20 cellular contexts compared by ENCODE assay signal in genomic region chr2:10342245-10342951, GRCh38. TPM values are rescaled to one million over a fixed set of nuclear protein-coding genes. Genes with fewer than 3 reads are reported as not detected.
A peak's percentile ranks its signal among the peaks of the same experiment; 100 is the strongest.
DNase-seq lines count a peak whose midpoint lies in the region; ATAC-seq and TF ChIP-seq lines count a peak whose summit lies in the region.
"Had no signal": no experiment of that assay in that cellular context is flagged by ENCODE, and none has a peak within 500 bp of the region (broad histone marks: within the 10 kb centered on the region; RNA-seq: fewer than 3 reads in every experiment).

No MANE protein-coding gene starts in this region.

- H3K36me3 Mint-ChIP-seq in activated naive CD8-positive, alpha-beta T cell treated with anti-CD3 and anti-CD28 coated beads, Interleukin-2, amount 50 U/mL, for 24 hours (ENCODE audit: low read depth): peaks cover 7% of the 10 kb centered on the region
- peaks cover 15% of the 10 kb centered on the region for H3K36me3 Mint-ChIP-seq in activated naive CD8-positive, alpha-beta T cell treated with anti-CD3 and anti-CD28 coated beads for 36 hours
- no peaks in the 10 kb centered on the region for H3K36me3 Mint-ChIP-seq in chondrocyte (ENCODE audit: low read depth)
- H3K36me3 Mint-ChIP-seq in MCF 10A (ENCODE audit: insufficient read depth, unreplicated experiment): peaks cover 7% of the 10 kb centered on the region
- H3K36me3 Mint-ChIP-seq: natural killer cell had no signal

- no peak overlapping the region for H3K9ac ChIP-seq in neuronal stem cell (ENCODE audit: low read depth, low read length, poor library complexity)
- H3K9ac ChIP-seq: parathyroid adenoma had no signal

- no peak for ATAC-seq in activated naive CD8-positive, alpha-beta T cell treated with anti-CD3 and anti-CD28 coated beads, Interleukin-2, amount 50 U/mL, for 24 hours
- ATAC-seq in upper lobe of right lung: peak; percentile 88
- ATAC-seq: HCT116, natural killer cell had no signal

- no peaks in the 10 kb centered on the region for H3K27me3 ChIP-seq in neuronal stem cell (ENCODE audit: control insufficient read depth in 3 of 3, insufficient read depth in 3 of 3, low read depth in 1 of 3, low read length in 3 of 3)
- H3K27me3 ChIP-seq in upper lobe of right lung: no peaks in the 10 kb centered on the region
- no peaks in the 10 kb centered on the region for H3K27me3 ChIP-seq in transverse colon
- H3K27me3 ChIP-seq: brain microvascular endothelial cell had no signal

- POLR2A ChIA-PET in MCF 10A (lab: Yijun Ruan, JAX): no interaction called here

- no peak overlapping the region for H3K14ac ChIP-seq in neuronal stem cell (ENCODE audit: low read length)

- no peaks in the 10 kb centered on the region for H3K27me3 Mint-ChIP-seq in activated naive CD8-positive, alpha-beta T cell treated with anti-CD3 and anti-CD28 coated beads, Interleukin-2, amount 50 U/mL, for 24 hours
- no peaks in the 10 kb centered on the region for H3K27me3 Mint-ChIP-seq in activated naive CD8-positive, alpha-beta T cell treated with anti-CD3 and anti-CD28 coated beads for 36 hours
- H3K27me3 Mint-ChIP-seq in chondrocyte (ENCODE audit: low read depth) (no peaks in the 10 kb centered on the region), MCF 10A (ENCODE audit: insufficient read depth, unreplicated experiment) (no peaks in the 10 kb centered on the region)
- H3K27me3 Mint-ChIP-seq: activated CD4-positive, alpha-beta T cell treated with anti-CD3 and anti-CD28 coated beads, Interleukin-2, amount 10 ng/mL, durations not matched to agents 7 days and 5 days; stimulated activated naive CD8-positive, alpha-beta T cell treated with anti-CD3 and anti-CD28 coated beads, Interleukin-15, Interleukin-2, amounts not matched to agents 100 ng/mL and 50 ng/mL, for 24 hours had no signal

- peaks cover 80% of the 10 kb centered on the region for H3K4me1 Mint-ChIP-seq in activated naive CD8-positive, alpha-beta T cell treated with anti-CD3 and anti-CD28 coated beads, Interleukin-2, amount 50 U/mL, for 24 hours
- H3K4me1 Mint-ChIP-seq in activated naive CD8-positive, alpha-beta T cell treated with anti-CD3 and anti-CD28 coated beads for 36 hours: peaks cover 59% of the 10 kb centered on the region
- peaks cover 36% of the 10 kb centered on the region for H3K4me1 Mint-ChIP-seq in chondrocyte (ENCODE audit: low read depth)
- peaks cover 41% of the 10 kb centered on the region for H3K4me1 Mint-ChIP-seq in MCF 10A (ENCODE audit: insufficient read depth, unreplicated experiment)

- no peak overlapping the region for H2BK5ac ChIP-seq in neuronal stem cell (ENCODE audit: low read length)

- peak overlapping the region; percentile 14 for H3K27ac Mint-ChIP-seq in activated naive CD8-positive, alpha-beta T cell treated with anti-CD3 and anti-CD28 coated beads, Interleukin-2, amount 50 U/mL, for 24 hours
- no peak overlapping the region for H3K27ac Mint-ChIP-seq in activated naive CD8-positive, alpha-beta T cell treated with anti-CD3 and anti-CD28 coated beads for 36 hours
- peak overlapping the region; percentile 70 for H3K27ac Mint-ChIP-seq in chondrocyte (ENCODE audit: unreplicated experiment)
- H3K27ac Mint-ChIP-seq in MCF 10A (ENCODE audit: low read depth, unreplicated experiment): no peak overlapping the region
- H3K27ac Mint-ChIP-seq: activated CD4-positive, alpha-beta T cell treated with anti-CD3 and anti-CD28 coated beads, Interleukin-2, amount 10 ng/mL, durations not matched to agents 7 days and 5 days; natural killer cell had no signal

- no peaks in the 10 kb centered on the region for H3K36me3 ChIP-seq in neuronal stem cell (replicated peaks in 1 of 2; ENCODE audit: control insufficient read depth in 2 of 2, insufficient read depth in 2 of 2, low read length in 2 of 2)
- H3K36me3 ChIP-seq in upper lobe of right lung: no peaks in the 10 kb centered on the region
- H3K36me3 ChIP-seq in transverse colon: no peaks in the 10 kb centered on the region
- H3K36me3 ChIP-seq: brain microvascular endothelial cell had no signal

- H2BK15ac ChIP-seq in neuronal stem cell (ENCODE audit: low read length): peak overlapping the region; percentile 14

- no peak for TF ChIP-seq POLR2A in transverse colon (IDR thresholded peaks at IDR 0.05)

- H2BK12ac ChIP-seq in neuronal stem cell (ENCODE audit: low read length): peak overlapping the region; percentile 44

- H3K4me3 ChIP-seq in neuronal stem cell (ENCODE audit: low read length in 2 of 2) (no peak overlapping the region), upper lobe of right lung (no peak overlapping the region), transverse colon (no peak overlapping the region)
- H3K4me3 ChIP-seq: skin epidermis had no signal

- H3K79me1 ChIP-seq in neuronal stem cell (ENCODE audit: low read depth, low read length): no peaks in the 10 kb centered on the region

- H2AK5ac ChIP-seq in neuronal stem cell (ENCODE audit: low read depth, low read length): peak overlapping the region; percentile 48

- in situ Hi-C loops in transverse colon (cut with MboI; ENCODE audit: low pct_ligation_motif_present in 1 of 4, low pct_unique_long_range_greater_than_20kb in 1 of 4, low sequenced_read_pairs in 3 of 4): no loop called here

- H3K27ac ChIP-seq in neuronal stem cell (replicated peaks; ENCODE audit: low read length) (no peak overlapping the region), upper lobe of right lung (peak overlapping the region; percentile 37), transverse colon (no peak overlapping the region)
- H3K27ac ChIP-seq: brain microvascular endothelial cell, parathyroid adenoma, skin epidermis had no signal

- H2AFZ ChIP-seq in neuronal stem cell (ENCODE audit: low read length): no peak overlapping the region
- H2AFZ ChIP-seq: parathyroid adenoma had no signal

- H3K4ac ChIP-seq in neuronal stem cell (ENCODE audit: low read length): no peak overlapping the region

- WGBS in neuronal stem cell (ENCODE audit: extremely low coverage in 2 of 2, insufficient read length in 2 of 2, insufficient replicate concordance in 1 of 2), 2 donors: no CpG with 5 or more reads among the region's 18 CpGs
- 90% methylated on average over 18 of the region's 18 CpGs; no CpG with 5 or more reads in 1 of the 2 donors for WGBS in transverse colon (ENCODE audit: low coverage in 1 of 2), 2 donors

- no peak overlapping the region for H4K8ac ChIP-seq in neuronal stem cell (ENCODE audit: low read depth, low read length)

- H3K4me2 ChIP-seq in neuronal stem cell (ENCODE audit: insufficient read depth, low read length, poor library complexity, severe bottlenecking): no peak overlapping the region

- H3K4me3 Mint-ChIP-seq in activated naive CD8-positive, alpha-beta T cell treated with anti-CD3 and anti-CD28 coated beads, Interleukin-2, amount 50 U/mL, for 24 hours: no peak overlapping the region
- H3K4me3 Mint-ChIP-seq in activated naive CD8-positive, alpha-beta T cell treated with anti-CD3 and anti-CD28 coated beads for 36 hours: no peak overlapping the region
- H3K4me3 Mint-ChIP-seq in chondrocyte (ENCODE audit: unreplicated experiment): no peak overlapping the region
- no peak overlapping the region for H3K4me3 Mint-ChIP-seq in MCF 10A (ENCODE audit: unreplicated experiment)
- H3K4me3 Mint-ChIP-seq: activated CD4-positive, alpha-beta T cell treated with anti-CD3 and anti-CD28 coated beads, Interleukin-2, amount 10 ng/mL, durations not matched to agents 7 days and 5 days; natural killer cell; stimulated activated naive CD8-positive, alpha-beta T cell treated with anti-CD3 and anti-CD28 coated beads, Interleukin-15, Interleukin-2, amounts not matched to agents 100 ng/mL and 50 ng/mL, for 24 hours had no signal

- TF ChIP-seq CTCF in chondrocyte (IDR thresholded peaks at IDR 0.05) (no peak), upper lobe of right lung (IDR thresholded peaks at IDR 0.05) (no peak), MCF 10A (IDR thresholded peaks at IDR 0.05; ENCODE audit: unreplicated experiment) (no peak), transverse colon (IDR thresholded peaks at IDR 0.05) (no peak)

- no peaks in the 10 kb centered on the region for H3K9me3 Mint-ChIP-seq in activated naive CD8-positive, alpha-beta T cell treated with anti-CD3 and anti-CD28 coated beads, Interleukin-2, amount 50 U/mL, for 24 hours
- H3K9me3 Mint-ChIP-seq in activated naive CD8-positive, alpha-beta T cell treated with anti-CD3 and anti-CD28 coated beads for 36 hours: no peaks in the 10 kb centered on the region
- H3K9me3 Mint-ChIP-seq in chondrocyte (ENCODE audit: low read depth): no peaks in the 10 kb centered on the region
- no peaks in the 10 kb centered on the region for H3K9me3 Mint-ChIP-seq in MCF 10A (ENCODE audit: unreplicated experiment)
- H3K9me3 Mint-ChIP-seq: activated CD4-positive, alpha-beta T cell treated with anti-CD3 and anti-CD28 coated beads, Interleukin-2, amount 10 ng/mL, durations not matched to agents 7 days and 5 days; natural killer cell; stimulated activated naive CD8-positive, alpha-beta T cell treated with anti-CD3 and anti-CD28 coated beads, Interleukin-15, Interleukin-2, amounts not matched to agents 100 ng/mL and 50 ng/mL, for 24 hours had no signal

- TF ChIP-seq EP300 in transverse colon (IDR thresholded peaks at IDR 0.05; ENCODE audit: low read depth): no peak

- H4K91ac ChIP-seq in neuronal stem cell (ENCODE audit: low read depth, low read length, poor library complexity): no peak overlapping the region

- H3K18ac ChIP-seq in neuronal stem cell (ENCODE audit: low read length): peak overlapping the region; percentile 46

- no peak overlapping the region for H2BK120ac ChIP-seq in neuronal stem cell (ENCODE audit: low read depth, low read length)

- BruUV-seq in MCF 10A (replicated peaks; lab: Mats Ljungman, UMichigan): no TSS peak

- intact Hi-C loops in upper lobe of right lung (cut with DNase I): no loop called here
- intact Hi-C loops in MCF 10A (cut with micrococcal nuclease): no loop called here
- intact Hi-C loops in transverse colon (cut with DNase I; ENCODE audit: low total_unique reads): no loop called here

- peak overlapping the region; percentile 46 for H3K23ac ChIP-seq in neuronal stem cell (ENCODE audit: low read depth, low read length, poor library complexity)

- CTCF ChIA-PET in MCF 10A (lab: Yijun Ruan, JAX): interaction anchor here (0.9 to 1.7 kb wide), 2 partner anchors 10 to 67 kb away, joined by 4 to 5 read pairs; no protein-coding TSS in a partner anchor

- DNase-seq in activated naive CD8-positive, alpha-beta T cell treated with anti-CD3 and anti-CD28 coated beads, Interleukin-2, amount 50 U/mL, for 24 hours: no peak
- no peak for DNase-seq in activated naive CD8-positive, alpha-beta T cell treated with anti-CD3 and anti-CD28 coated beads for 36 hours
- DNase-seq in chondrocyte (ENCODE audit: low spot score) (peak; percentile 78), neuronal stem cell (ENCODE audit: low spot score) (no peak), upper lobe of right lung (peak; percentile 79), NCI-H748 treated with DMSO at 0.1 percent for 48 hours (lab: John Stamatoyannopoulos, UW) (no peak), MCF 10A (ENCODE audit: unreplicated experiment) (no peak), transverse colon (no peak)
- DNase-seq: activated CD4-positive, alpha-beta T cell treated with anti-CD3 and anti-CD28 coated beads, Interleukin-2, amount 10 ng/mL, durations not matched to agents 7 days and 5 days; brain microvascular endothelial cell; mesendoderm; natural killer cell; NCI-H1436 treated with DMSO at 0.1 percent for 48 hours; NCI-H82; SHP77; stimulated activated CD4-positive, alpha-beta T cell treated with anti-CD3 and anti-CD28 coated beads, Interleukin-4, amount 100 ng/mL, for 1 hour had no signal

- H3K9me3 ChIP-seq in neuronal stem cell (replicated peaks in 1 of 2; ENCODE audit: control insufficient read depth in 2 of 2, insufficient read depth in 1 of 2, low read depth in 1 of 2, low read length in 2 of 2): no peaks in the 10 kb centered on the region
- H3K9me3 ChIP-seq in upper lobe of right lung: no peaks in the 10 kb centered on the region
- H3K9me3 ChIP-seq in transverse colon: no peaks in the 10 kb centered on the region

- H3K4me1 ChIP-seq in neuronal stem cell (ENCODE audit: control insufficient read depth in 2 of 2, insufficient read depth in 1 of 2, low read depth in 1 of 2, low read length in 2 of 2) (peaks cover 12 to 13% of the 10 kb centered on the region in 2 donors), upper lobe of right lung (peaks cover 44% of the 10 kb centered on the region), transverse colon (peaks cover 0 to 34% (median 12%) of the 10 kb centered on the region in 4 donors)
- H3K4me1 ChIP-seq: parathyroid adenoma had no signal

RNA-seq across cellular contexts. Expression of gene HPCAL1, which starts 39.7 kb away (rescaled TPM):
- 100 to 1,000 TPM; 100 to 105 TPM for total RNA-seq in activated naive CD8-positive, alpha-beta T cell treated with anti-CD3 and anti-CD28 coated beads for 36 hours
- total RNA-seq in chondrocyte (18.7 to 44.0 TPM (median 19.3 TPM) in 3 replicates), upper lobe of right lung (160 TPM), MCF 10A (2022) (136 and 144 TPM in 2 replicates), transverse colon (100 to 1,000 TPM in 3 of 4 donors, 10 to 100 TPM in 1; 88.9 to 221 (median 129) TPM)
- polyA plus RNA-seq in neuronal stem cell (2013, experiment 1 of 2): 10.7 TPM
- polyA plus RNA-seq in neuronal stem cell (2013, experiment 2 of 2): 9.6 TPM

Comparison
In these comparisons a context has a peak if more than half of its experiments do, and no peak if none do; other contexts are left out.
1. H3K27ac Mint-ChIP-seq: peak in activated naive CD8-positive, alpha-beta T cell treated with anti-CD3 and anti-CD28 coated beads, Interleukin-2, amount 50 U/mL, for 24 hours (single experiment) and chondrocyte (single experiment); none in activated naive CD8-positive, alpha-beta T cell treated with anti-CD3 and anti-CD28 coated beads for 36 hours (single experiment) and MCF 10A (single experiment).
2. DNase-seq: peak in chondrocyte (single experiment) and upper lobe of right lung (single experiment); none in activated naive CD8-positive, alpha-beta T cell treated with anti-CD3 and anti-CD28 coated beads, Interleukin-2, amount 50 U/mL, for 24 hours (single experiment), activated naive CD8-positive, alpha-beta T cell treated with anti-CD3 and anti-CD28 coated beads for 36 hours (single experiment), neuronal stem cell (single experiment), NCI-H748 treated with DMSO at 0.1 percent for 48 hours (single experiment), MCF 10A (single experiment) and transverse colon (single experiment).